Comparison of ENCODE assay signal across 12 cellular contexts in genomic region chr4:141347738-141348524, GRCh38.
A peak's percentile ranks its signal among the peaks of the same experiment; 100 is the strongest.
DNase-seq lines count a peak whose midpoint lies in the region; ATAC-seq, FAIRE-seq and TF ChIP-seq lines count a peak whose summit lies in the region.
"Had no signal": no experiment of that assay in that cellular context is flagged by ENCODE, and none has a peak within 500 bp of the region (broad histone marks: within the 10 kb centered on the region; RNA-seq: fewer than 3 reads in every experiment).

No MANE protein-coding gene starts in this region.

- no peaks in the 10 kb centered on the region for H3K9me3 Mint-ChIP-seq in immature natural killer cell
- H3K9me3 Mint-ChIP-seq: brain had no signal

- H3K27ac Mint-ChIP-seq in immature natural killer cell: no peak overlapping the region
- H3K27ac Mint-ChIP-seq: brain had no signal

- H3K4me3 Mint-ChIP-seq in immature natural killer cell: no peak overlapping the region
- H3K4me3 Mint-ChIP-seq: brain had no signal

- ATAC-seq in GM21786 (IDR thresholded peaks at IDR 0.05; ENCODE audit: unreplicated experiment): peak; percentile 51
- ATAC-seq: SK-N-SH treated with all-trans-retinoic acid at 6 μM for 48 hours had no signal

- no peaks in the 10 kb centered on the region for H3K27me3 Mint-ChIP-seq in immature natural killer cell (ENCODE audit: low read depth in 3 of 3)

- in situ Hi-C loops in SK-MEL-5 (cut with HindIII; ENCODE audit: low pct_unique_long_range_greater_than_20kb, low sequenced_read_pairs): no loop called here

- H3K4me1 Mint-ChIP-seq in immature natural killer cell: no peaks in the 10 kb centered on the region

- no peak for TF ChIP-seq POLR2A in GM12891 (IDR thresholded peaks at IDR 0.05; ENCODE audit: low read depth, low read length)

- FAIRE-seq in GM12891 (lab: Jason Lieb, UNC): peak; percentile 40

- H3K36me3 Mint-ChIP-seq in immature natural killer cell: no peaks in the 10 kb centered on the region
- H3K36me3 Mint-ChIP-seq: brain had no signal

- no peak for DNase-seq in GM12891 (ENCODE audit: insufficient read length, low spot score)
- peak; percentile 9 for DNase-seq in SK-MEL-5 (ENCODE audit: low read depth, low spot score)
- DNase-seq in lung microvascular endothelial cell (ENCODE audit: low read depth in 2 of 2): peak; percentile 11 to 84
- DNase-seq in activated naive CD4-positive, alpha-beta T cell treated with anti-CD3 and anti-CD28 coated beads, Interleukin-2, amount 50 U/mL, for 16 hours: no peak
- DNase-seq in cerebellum (ENCODE audit: low spot score): no peak
- DNase-seq in immature natural killer cell: no peak
- no peak for DNase-seq in kidney glomerular epithelial cell (lab: John Stamatoyannopoulos, UW)
- DNase-seq: activated CD8-positive, alpha-beta memory T cell treated with anti-CD3 and anti-CD28 coated beads, Interleukin-2, amount 50 U/mL, for 4 hours; HCEC 1CT had no signal

TF ChIP-seq in GM12891, 5 proteins besides CTCF, POLR2A, EP300 and RAD21:
- TF ChIP-seq POU2F2 (IDR thresholded peaks at IDR 0.05; ENCODE audit: low read depth, low read length): no peak
- no peak for TF ChIP-seq POLR2AphosphoS5 (IDR thresholded peaks at IDR 0.05; ENCODE audit: low read depth, low read length)
- TF ChIP-seq SPI1 (IDR thresholded peaks at IDR 0.05; ENCODE audit: low read depth, low read length): peak; percentile 47; the same call in 1 of the 2 replicates
- no peak for TF ChIP-seq PAX5 (IDR thresholded peaks at IDR 0.05; ENCODE audit: insufficient read depth, low read length, severe bottlenecking)
TF ChIP-seq in GM12891: peak in this region for 1.

Comparison
In these comparisons a context has a peak if more than half of its experiments do, and no peak if none do; other contexts are left out.
1. DNase-seq: peak in SK-MEL-5 (single experiment) and lung microvascular endothelial cell (2 of 2); none in GM12891 (single experiment), activated naive CD4-positive, alpha-beta T cell treated with anti-CD3 and anti-CD28 coated beads, Interleukin-2, amount 50 U/mL, for 16 hours (single experiment), cerebellum (single experiment), immature natural killer cell (0 of 3) and kidney glomerular epithelial cell (single experiment).